Comparison of ENCODE assay signal across 11 cellular contexts in genomic region chr2:20182241-20182931, GRCh38. TPM values are rescaled to one million over a fixed set of nuclear protein-coding genes. Genes with fewer than 3 reads are reported as not detected.
DNase-seq lines count a peak whose midpoint lies in the region; ATAC-seq, FAIRE-seq and TF ChIP-seq lines count a peak whose summit lies in the region.
"Had no signal": no experiment of that assay in that cellular context is flagged by ENCODE, and none has a peak within 500 bp of the region (broad histone marks: within the 10 kb centered on the region; RNA-seq: fewer than 3 reads in every experiment).

No MANE protein-coding gene starts in this region.

- H3K4me1 ChIP-seq in adrenal gland (replicated peaks in 1 of 2) (peaks cover 7 to 11% of the 10 kb centered on the region in 2 donors), keratinocyte (ENCODE audit: control insufficient read depth, extremely low read depth, insufficient read depth, low read length) (peaks cover 76% of the 10 kb centered on the region), urinary bladder (ENCODE audit: insufficient read depth) (no peaks in the 10 kb centered on the region)

- H3K27ac ChIP-seq in adrenal gland (peak overlapping the region in 1 of 5 donors; percentile 30), keratinocyte (ENCODE audit: control insufficient read depth, insufficient read depth, low read length) (peak overlapping the region; percentile 53), urinary bladder (ENCODE audit: low read depth) (peak overlapping the region; percentile 3)

- H4K20me1 ChIP-seq in keratinocyte (ENCODE audit: control insufficient read depth, extremely low read depth, insufficient read depth, low read length) = no peaks in the 10 kb centered on the region

- TF ChIP-seq CTCF in adrenal gland (IDR thresholded peaks at IDR 0.05) (no peak), keratinocyte (optimal IDR thresholded peaks at IDR 0.05 in 1 of 3, IDR thresholded peaks at IDR 0.05 in 1 of 3, conservative IDR thresholded peaks at IDR 0.05 in 1 of 3; ENCODE audit: extremely low read depth in 1 of 3, insufficient read depth in 2 of 3, low read length in 3 of 3) (no peak), GM20000 (IDR thresholded peaks at IDR 0.05; ENCODE audit: extremely low read depth, missing control alignments) (no peak)

- DNase-seq in Right ventricle myocardium inferior (ENCODE audit: missing footprints) (no peak), left cardiac atrium (no peak), adrenal gland (peak in 6 of 7 donors; percentile 76 to 93 (median 82)), keratinocyte (ENCODE audit: low read depth, low spot score) (no peak), NCI-H1436 (lab: John Stamatoyannopoulos, UW) (no peak), GM20000 (ENCODE audit: low spot score) (no peak)
- no peak for DNase-seq in activated CD4-positive, alpha-beta T cell treated with anti-CD3 and anti-CD28 coated beads, Interleukin-2, amount 50 U/mL, for 48 hours
- DNase-seq: activated naive CD8-positive, alpha-beta T cell treated with anti-CD3 and anti-CD28 coated beads, Interleukin-2, amount 50 U/mL, for 24 hours; NCI-H146 had no signal

- no peaks in the 10 kb centered on the region for H3K9me1 ChIP-seq in keratinocyte (ENCODE audit: control insufficient read depth, extremely low read depth, insufficient read depth, low read length)

- H3K9me3 ChIP-seq in adrenal gland (replicated peaks in 1 of 3) = no peaks in the 10 kb centered on the region
- H3K9me3 ChIP-seq in keratinocyte (ENCODE audit: control insufficient read depth, low read depth, low read length) = no peaks in the 10 kb centered on the region

- 68 to 80% (median 75%) methylated on average over 15 to 16 of the region's 16 CpGs for WGBS in adrenal gland, 4 donors
- WGBS in urinary bladder = 83% methylated on average over 16 of the region's 16 CpGs

- TF ChIP-seq POLR2A in adrenal gland (IDR thresholded peaks at IDR 0.05) = peak in 1 of 2 donors; percentile 17

- FAIRE-seq in keratinocyte (lab: Jason Lieb, UNC) = peak; percentile 79

- peak; percentile 35 for ATAC-seq in Right ventricle myocardium inferior
- no peak for ATAC-seq in left cardiac atrium
- ATAC-seq: activated naive CD8-positive, alpha-beta T cell treated with anti-CD3 and anti-CD28 coated beads, Interleukin-2, amount 50 U/mL, for 24 hours; GM23338 had no signal

- dilution Hi-C loops in keratinocyte (cut with MboI; ENCODE audit: extremely low pct_ligation_motif_present, low sequenced_read_pairs) = no loop called here

- H3K79me2 ChIP-seq in keratinocyte (ENCODE audit: control insufficient read depth, insufficient read depth, low read length) = no peaks in the 10 kb centered on the region

- no peak overlapping the region for H3K4me2 ChIP-seq in keratinocyte (ENCODE audit: control insufficient read depth, extremely low read depth, insufficient read depth, low read depth, low read length)
- H3K4me2 ChIP-seq: GM23338 had no signal

- H3K9ac ChIP-seq in keratinocyte (ENCODE audit: control insufficient read depth, extremely low read depth, insufficient read depth, low read length) = peak overlapping the region; percentile 8

- no peak overlapping the region for H2AFZ ChIP-seq in keratinocyte (ENCODE audit: control insufficient read depth, low read length)
- H2AFZ ChIP-seq: GM23338 had no signal

- H3K4me3 ChIP-seq in adrenal gland = no peak overlapping the region
- H3K4me3 ChIP-seq in keratinocyte (ENCODE audit: control insufficient read depth in 2 of 3, extremely low read depth in 1 of 3, insufficient read depth in 2 of 3, low read depth in 1 of 3, low read length in 3 of 3) = no peak overlapping the region
- H3K4me3 ChIP-seq in urinary bladder (ENCODE audit: low read depth, low read length) = no peak overlapping the region
- H3K4me3 ChIP-seq: GM23338 had no signal

- no peaks in the 10 kb centered on the region for H3K36me3 ChIP-seq in adrenal gland (replicated peaks in 1 of 2)
- H3K36me3 ChIP-seq in keratinocyte (ENCODE audit: control insufficient read depth in 2 of 2, extremely low read depth in 1 of 2, insufficient read depth in 2 of 2, low read length in 2 of 2) = no peaks in the 10 kb centered on the region
- H3K36me3 ChIP-seq in urinary bladder (ENCODE audit: insufficient read depth) = no peaks in the 10 kb centered on the region

- intact Hi-C loops in Right ventricle myocardium inferior (cut with DNase I) (no loop called here), left cardiac atrium (cut with DNase I) (no loop called here), adrenal gland (cut with DNase I) (no loop called here)

- H3K27me3 ChIP-seq in adrenal gland (no peaks in the 10 kb centered on the region), keratinocyte (ENCODE audit: control insufficient read depth, extremely low read depth, insufficient read depth, low read length) (no peaks in the 10 kb centered on the region)

RNA-seq across cellular contexts. Expression of gene SDC1, which starts 42.5 kb away (rescaled TPM):
- 0.68 TPM for total RNA-seq in Right ventricle myocardium inferior
- under 1 TPM; 0.21 to 0.50 TPM for total RNA-seq in left cardiac atrium
- total RNA-seq in adrenal gland = 10 to 100 TPM in 5 of 8 donors, 1 to 10 TPM in 3; 3.1 to 74.2 (median 24.4) TPM
- 10 to 100 TPM in 1 of 3 donors, 1 to 10 TPM in 2; 6.7 to 19.2 (median 6.7) TPM for polyA plus RNA-seq in adrenal gland
- 696 to 1,073 TPM (median 1,057 TPM) in 3 replicates for polyA plus RNA-seq in keratinocyte
- polyA plus RNA-seq in keratinocyte (2011; ENCODE audit: low read depth) = 577 TPM
- 226 and 414 TPM in 2 replicates for polyA plus RNA-seq in keratinocyte (2011; cell fraction: cytosol; rRNA removed)
- 1,167 and 1,399 TPM in 2 replicates for polyA plus RNA-seq in keratinocyte (2011; cell fraction: nucleus; rRNA removed)
- 758 and 1,072 TPM in 2 replicates for polyA plus RNA-seq in keratinocyte (2012; ENCODE audit: low replicate concordance)
- polyA minus RNA-seq in keratinocyte = 474 to 810 TPM (median 579 TPM) in 3 replicates
- polyA minus RNA-seq in keratinocyte (2011; cell fraction: cytosol; rRNA and poly(A)+ RNA removed) = 947 TPM
- polyA minus RNA-seq in keratinocyte (2011; cell fraction: nucleus; rRNA and poly(A)+ RNA removed) = 1,336 and 1,444 TPM in 2 replicates
- 87.1 TPM for total RNA-seq in urinary bladder
- polyA plus RNA-seq in urinary bladder = 65.3 TPM

Comparison
In these comparisons a context has a peak if more than half of its experiments do, and no peak if none do; other contexts are left out.
1. DNase-seq: peak in adrenal gland (6 of 7); none in Right ventricle myocardium inferior (single experiment), left cardiac atrium (single experiment), keratinocyte (single experiment), NCI-H1436 (single experiment), activated CD4-positive, alpha-beta T cell treated with anti-CD3 and anti-CD28 coated beads, Interleukin-2, amount 50 U/mL, for 48 hours (0 of 2) and GM20000 (single experiment).